ENCODE assay signal across 21 cellular contexts in the genomic region with DNA sequence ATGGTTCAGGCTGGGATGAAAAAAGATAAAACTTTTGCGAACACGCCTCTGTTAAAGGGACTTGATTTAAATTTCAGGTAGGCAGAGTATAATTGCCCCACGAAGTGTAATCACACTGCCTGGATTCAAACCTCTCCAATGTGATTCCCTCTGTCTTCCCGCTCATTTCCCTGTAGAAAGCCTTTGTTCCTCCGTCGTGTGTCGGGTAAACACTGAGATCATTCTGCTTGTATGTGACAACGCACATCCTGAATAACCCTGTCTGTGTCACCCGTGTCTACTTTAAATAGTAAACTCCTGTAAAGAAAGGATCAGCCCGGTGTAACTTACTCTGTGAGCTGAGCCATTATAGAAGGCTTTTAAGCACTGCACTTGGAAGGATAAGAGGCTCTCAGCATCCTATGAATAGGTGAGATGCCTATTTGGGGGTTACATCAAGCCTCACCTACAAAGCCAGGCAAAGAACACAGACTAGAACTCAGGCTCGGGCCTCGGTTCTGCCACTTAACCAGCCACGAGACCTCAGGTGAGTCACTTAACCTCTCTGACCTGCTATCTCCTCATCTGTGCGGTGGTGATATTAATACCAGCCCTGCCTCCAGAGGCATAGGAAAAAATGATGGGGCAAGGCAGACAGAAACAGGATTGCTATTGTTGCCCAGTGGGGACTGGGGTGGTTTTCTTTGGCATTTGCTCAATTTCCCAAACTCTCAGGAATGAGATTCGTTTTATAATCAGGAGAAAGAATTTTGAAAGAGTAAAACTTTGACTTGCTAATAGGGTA.
DNase-seq lines count a peak whose midpoint lies in the region; TF ChIP-seq lines count a peak whose summit lies in the region.
"Had no signal": no experiment of that assay in that cellular context is flagged by ENCODE, and none has a peak within 500 bp of the region (broad histone marks: within the 10 kb centered on the region; RNA-seq: fewer than 3 reads in every experiment).

No MANE protein-coding gene starts in this region.

- H4K20me1 ChIP-seq in BLaER1 treated with 17β-estradiol and CSF1 and Interleukin-3, amounts not matched to agents 10 nM and 100 nM, result peaks cover 0 to 36% (median 0%) of the 10 kb centered on the region in 11 experiments; a peak in 7 of 22 replicates

- H3K27ac Mint-ChIP-seq in chondrocyte (ENCODE audit: unreplicated experiment), result no peak overlapping the region
- H3K27ac Mint-ChIP-seq in glutamatergic neuron (ENCODE audit: unreplicated experiment), result no peak overlapping the region
- H3K27ac Mint-ChIP-seq: naive thymus-derived CD8-positive, alpha-beta T cell had no signal

- H3K27me3 Mint-ChIP-seq in chondrocyte (ENCODE audit: low read depth), result no peaks in the 10 kb centered on the region
- peaks cover 3% of the 10 kb centered on the region for H3K27me3 Mint-ChIP-seq in glutamatergic neuron (ENCODE audit: unreplicated experiment)
- H3K27me3 Mint-ChIP-seq: naive thymus-derived CD8-positive, alpha-beta T cell had no signal

- no peaks in the 10 kb centered on the region for H3K9me3 ChIP-seq in BLaER1 treated with 17β-estradiol and CSF1 and Interleukin-3, amounts not matched to agents 10 nM and 100 nM (replicated peaks in 1 of 11)
- H3K9me3 ChIP-seq: A549, esophagus squamous epithelium, Peyer's patch had no signal

- H3K4me1 ChIP-seq in BLaER1 treated with 17β-estradiol and CSF1 and Interleukin-3, amounts not matched to agents 10 nM and 100 nM, result peaks cover 24 to 89% (median 55%) of the 10 kb centered on the region in 10 experiments
- H3K4me1 ChIP-seq: A549, Peyer's patch had no signal

- peaks cover 6% of the 10 kb centered on the region for H3K4me1 Mint-ChIP-seq in chondrocyte (ENCODE audit: low read depth)
- H3K4me1 Mint-ChIP-seq in glutamatergic neuron (ENCODE audit: low read depth, unreplicated experiment), result peaks cover 21% of the 10 kb centered on the region

- H3K4me3 Mint-ChIP-seq in chondrocyte (ENCODE audit: unreplicated experiment), result no peak overlapping the region
- no peak overlapping the region for H3K4me3 Mint-ChIP-seq in glutamatergic neuron (ENCODE audit: unreplicated experiment)
- H3K4me3 Mint-ChIP-seq: naive thymus-derived CD8-positive, alpha-beta T cell had no signal

- no peaks in the 10 kb centered on the region for H3K27me3 ChIP-seq in BLaER1 treated with 17β-estradiol and CSF1 and Interleukin-3, amounts not matched to agents 10 nM and 100 nM
- H3K27me3 ChIP-seq: esophagus squamous epithelium, Peyer's patch had no signal

- peaks cover 7 to 38% (median 20%) of the 10 kb centered on the region in 11 experiments; a peak in 19 of 22 replicates for H3K36me3 ChIP-seq in BLaER1 treated with 17β-estradiol and CSF1 and Interleukin-3, amounts not matched to agents 10 nM and 100 nM
- H3K36me3 ChIP-seq: Peyer's patch had no signal

- H3K27ac ChIP-seq in BLaER1 treated with 17β-estradiol and CSF1 and Interleukin-3, amounts not matched to agents 10 nM and 100 nM, result peak overlapping the region in 5 of 11 experiments; percentile 41 to 69 (median 62); a peak in 9 of 22 replicates
- H3K27ac ChIP-seq: A549, esophagus squamous epithelium, HL-60, Peyer's patch had no signal

- TF ChIP-seq CTCF in chondrocyte (IDR thresholded peaks at IDR 0.05) (no peak), glutamatergic neuron (IDR thresholded peaks at IDR 0.05; ENCODE audit: partially characterized antibody, unreplicated experiment) (no peak)

- H3K9ac ChIP-seq in BLaER1 treated with 17β-estradiol and CSF1 and Interleukin-3, amounts not matched to agents 10 nM and 100 nM, result peak overlapping the region in 7 of 11 experiments; percentile 10 to 66 (median 30); a peak in 9 of 22 replicates

- H3K36me3 Mint-ChIP-seq in chondrocyte (ENCODE audit: low read depth), result peaks cover 2% of the 10 kb centered on the region
- no peaks in the 10 kb centered on the region for H3K36me3 Mint-ChIP-seq in glutamatergic neuron (ENCODE audit: unreplicated experiment)

- H3K9me3 Mint-ChIP-seq in chondrocyte (ENCODE audit: low read depth), result no peaks in the 10 kb centered on the region
- no peaks in the 10 kb centered on the region for H3K9me3 Mint-ChIP-seq in glutamatergic neuron (ENCODE audit: unreplicated experiment)
- H3K9me3 Mint-ChIP-seq: naive thymus-derived CD8-positive, alpha-beta T cell had no signal

- H3K4me3 ChIP-seq in BLaER1 treated with 17β-estradiol and CSF1 and Interleukin-3, amounts not matched to agents 10 nM and 100 nM, result no peak overlapping the region
- H3K4me3 ChIP-seq: A549, esophagus squamous epithelium, Peyer's patch had no signal

- DNase-seq in NCI-H748 (lab: John Stamatoyannopoulos, UW; ENCODE audit: unreplicated experiment), result peak; percentile 17
- DNase-seq in NCI-H748 treated with DMSO at 0.1 percent for 48 hours (lab: John Stamatoyannopoulos, UW), result no peak
- DNase-seq in NCI-H2029 (lab: John Stamatoyannopoulos, UW), result peak; percentile 55
- DNase-seq in astrocyte of the hippocampus (ENCODE audit: low read depth, low spot score), result peak; percentile 42
- no peak for DNase-seq in chondrocyte (ENCODE audit: low spot score)
- DNase-seq in CD1c-positive myeloid dendritic cell (ENCODE audit: extremely low spot score), result no peak
- no peak for DNase-seq in glutamatergic neuron
- DNase-seq: activated effector memory CD4-positive, alpha-beta T cell treated with anti-CD3 and anti-CD28 coated beads, Interleukin-2, amount 50 U/mL, for 16 hours; amniotic stem cell; DMS 273 treated with DMSO at 0.1 percent for 48 hours; effector CD8-positive, alpha-beta T cell; esophagus squamous epithelium; mesendoderm; naive thymus-derived CD8-positive, alpha-beta T cell; NCI-H2171 treated with DMSO at 0.1 percent for 48 hours; Peyer's patch; stimulated activated CD4-positive, alpha-beta T cell treated with anti-CD3 and anti-CD28 coated beads, Interleukin-4, amount 100 ng/mL, for 1 hour; substantia nigra had no signal

- H3K4me2 ChIP-seq in BLaER1 treated with 17β-estradiol and CSF1 and Interleukin-3, amounts not matched to agents 10 nM and 100 nM, result peak overlapping the region in 10 of 11 experiments; percentile 46 to 92 (median 84); a peak in 18 of 22 replicates
- H3K4me2 ChIP-seq: A549 had no signal

Comparison
In these comparisons a context has a peak if more than half of its experiments do, and no peak if none do; other contexts are left out.
1. DNase-seq: peak in NCI-H748 (single experiment), NCI-H2029 (single experiment) and astrocyte of the hippocampus (single experiment); none in NCI-H748 treated with DMSO at 0.1 percent for 48 hours (single experiment), chondrocyte (single experiment), CD1c-positive myeloid dendritic cell (single experiment) and glutamatergic neuron (single experiment).